Comparison of ENCODE assay signal across 1 cellular context in genomic region chr6:87907521-87907920, GRCh38.
TF ChIP-seq lines count a peak whose summit lies in the region.

No MANE protein-coding gene starts in this region.

TF ChIP-seq in GM12878, 131 proteins besides CTCF, POLR2A, EP300 and RAD21 (continued from another document):
- no peak for TF ChIP-seq YBX1 (IDR thresholded peaks at IDR 0.05)
- TF ChIP-seq TAF1 (IDR thresholded peaks at IDR 0.05; ENCODE audit: borderline replicate concordance, low read depth, low read length), result no peak
- TF ChIP-seq E2F8 (IDR thresholded peaks at IDR 0.05; ENCODE audit: low read depth, partially characterized antibody), result no peak
- TF ChIP-seq ATF7 (IDR thresholded peaks at IDR 0.05; ENCODE audit: low read depth), result no peak
- peak; percentile 84 for TF ChIP-seq FOXM1 (IDR thresholded peaks at IDR 0.05; ENCODE audit: low read depth, low read length)
- TF ChIP-seq MYB (IDR thresholded peaks at IDR 0.05; ENCODE audit: borderline replicate concordance, low read depth, low read length), result no peak
- no peak; the same call in 1 of the 2 replicates for TF ChIP-seq CREB1 (IDR thresholded peaks at IDR 0.05; ENCODE audit: low read depth)
- TF ChIP-seq PRDM15 (CRISPR knock-in tag; IDR thresholded peaks at IDR 0.05), result no peak
- no peak for TF ChIP-seq YY1 (IDR thresholded peaks at IDR 0.05; ENCODE audit: low read depth, low read length)
- TF ChIP-seq TCF3 (IDR thresholded peaks at IDR 0.05; ENCODE audit: borderline replicate concordance, insufficient read depth, low read depth, low read length), result peak; percentile 20; the same call in 1 of the 2 replicates
- TF ChIP-seq ZNF274 (IDR thresholded peaks at IDR 0.05; ENCODE audit: insufficient read depth, insufficient read length), result no peak
- TF ChIP-seq EGR1 (IDR thresholded peaks at IDR 0.05; ENCODE audit: borderline replicate concordance in 1 of 2, low read depth in 2 of 2, low read length in 2 of 2), result no peak
- no peak for TF ChIP-seq HDAC6 (IDR thresholded peaks at IDR 0.05; ENCODE audit: unreplicated experiment)
- no peak for TF ChIP-seq SKIL (IDR thresholded peaks at IDR 0.05; ENCODE audit: low read depth, poor library complexity, severe bottlenecking)
- no peak for TF ChIP-seq BCLAF1 (IDR thresholded peaks at IDR 0.05)
- TF ChIP-seq ELK1 (IDR thresholded peaks at IDR 0.05; ENCODE audit: low read depth, low read length), result no peak
- no peak for TF ChIP-seq IRF3 (IDR thresholded peaks at IDR 0.05)
- peak; percentile 66 for TF ChIP-seq RELB (IDR thresholded peaks at IDR 0.05; ENCODE audit: low read depth)
- no peak for TF ChIP-seq CHD2 (IDR thresholded peaks at IDR 0.05; ENCODE audit: borderline replicate concordance, low read depth, low read length)
- no peak for TF ChIP-seq NR2C1 (IDR thresholded peaks at IDR 0.05)
- no peak for TF ChIP-seq IRF4 (IDR thresholded peaks at IDR 0.05; ENCODE audit: low read depth, low read length)
- TF ChIP-seq MEF2A (IDR thresholded peaks at IDR 0.05; ENCODE audit: insufficient read depth, low read depth, low read length), result 0 out of 2 replicates have a peak, but pooled peaks have one; percentile 50
- TF ChIP-seq ZBTB33 (IDR thresholded peaks at IDR 0.05), result no peak
- TF ChIP-seq USF1 (IDR thresholded peaks at IDR 0.05; ENCODE audit: borderline replicate concordance, extremely low read length, insufficient read depth, low read depth, low read length), result no peak
- TF ChIP-seq ZZZ3 (IDR thresholded peaks at IDR 0.05; ENCODE audit: control insufficient read depth, insufficient read length, low read depth), result no peak
- peak; percentile 82 to 87 for TF ChIP-seq IKZF2 (IDR thresholded peaks at IDR 0.05)
- TF ChIP-seq E4F1 (IDR thresholded peaks at IDR 0.05; ENCODE audit: borderline replicate concordance, partially characterized antibody), result no peak
- no peak for TF ChIP-seq CHD4 (IDR thresholded peaks at IDR 0.05)
- no peak for TF ChIP-seq USF2 (IDR thresholded peaks at IDR 0.05; ENCODE audit: borderline replicate concordance, low read depth, low read length)
- TF ChIP-seq SUZ12 (IDR thresholded peaks at IDR 0.05; ENCODE audit: unreplicated experiment), result no peak
- no peak for TF ChIP-seq TARDBP (IDR thresholded peaks at IDR 0.05; ENCODE audit: borderline replicate concordance)
- no peak for TF ChIP-seq PAX8 (IDR thresholded peaks at IDR 0.05)
- no peak for TF ChIP-seq EZH2 (IDR thresholded peaks at IDR 0.05; ENCODE audit: borderline replicate concordance, control insufficient read depth, low read depth, low read length)
- TF ChIP-seq JUNB (IDR thresholded peaks at IDR 0.05), result no peak
